10 cellular contexts compared by ENCODE assay signal in genomic region chr13:38969187-38969586, GRCh38. TPM values are rescaled to one million over a fixed set of nuclear protein-coding genes. Genes with fewer than 3 reads are reported as not detected.
"Had no signal": no experiment of that assay in that cellular context is flagged by ENCODE, and none has a peak within 500 bp of the region (broad histone marks: within the 10 kb centered on the region; RNA-seq: fewer than 3 reads in every experiment).

No MANE protein-coding gene starts in this region.

- H3K9me3 ChIP-seq: HAP-1 had no signal

- DNase-seq: GM23248, GOT3, H7, H9, HCEC 1CT, HFFc6 had no signal

- H3K4me3 ChIP-seq: GM23248, HAP-1 had no signal

- H3K27ac ChIP-seq: GM23248 had no signal

- H2AFZ ChIP-seq: GM23248 had no signal

- ATAC-seq: HCT116 had no signal

- H3K9ac ChIP-seq: GM23248 had no signal

- H3K36me3 ChIP-seq: HAP-1 had no signal

- H3K9me3 Mint-ChIP-seq: HFFc6 had no signal

- H3K4me3 Mint-ChIP-seq: H9, HFFc6 had no signal

- H3K4me1 ChIP-seq: HAP-1 had no signal

- H3K27ac Mint-ChIP-seq: H9, HFFc6 had no signal

RNA-seq across cellular contexts. Expression of gene STOML3, which starts 21.4 kb away (rescaled TPM):
- total RNA-seq: GM23248, H1, H4, H7, H9, HFFc6 had no signal
- polyA plus RNA-seq: GM23248 had no signal
